In the genomic region with DNA sequence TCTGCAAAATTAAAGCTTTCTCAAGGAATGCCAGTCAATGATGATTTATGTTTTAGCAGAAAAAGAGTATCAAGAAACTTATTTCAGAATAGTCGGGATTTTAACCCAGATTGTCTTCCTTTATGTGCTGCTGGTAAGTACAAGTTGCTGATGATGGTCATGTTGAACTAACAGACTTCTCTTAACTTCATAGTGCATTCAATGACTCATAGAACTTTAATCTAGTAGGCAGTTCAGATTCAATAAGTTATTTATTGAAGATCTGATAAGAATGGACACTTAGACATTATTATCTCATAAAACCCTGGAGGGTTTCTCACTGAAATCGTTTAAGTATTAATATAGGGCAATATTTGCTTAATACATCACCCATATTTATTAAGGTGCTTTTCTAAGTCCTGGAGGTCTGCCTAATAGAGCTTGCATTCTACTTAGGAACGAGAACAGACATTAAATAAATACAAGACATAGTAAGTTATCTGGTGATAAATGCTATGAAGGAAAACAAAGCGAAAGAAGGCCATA, we compare ENCODE assay signal across 19 cellular contexts.
"Had no signal": no experiment of that assay in that cellular context is flagged by ENCODE, and none has a peak within 500 bp of the region (broad histone marks: within the 10 kb centered on the region; RNA-seq: fewer than 3 reads in every experiment).

No MANE protein-coding gene starts in this region.

- H3K27me3 ChIP-seq: ascending aorta, heart left ventricle, neutrophil, transverse colon, uterus had no signal

- H3K4me3 ChIP-seq: ascending aorta, heart left ventricle, lower lobe of right lung, transverse colon, uterus had no signal

- ATAC-seq: activated CD8-positive, alpha-beta T cell treated with anti-CD3 and anti-CD28 coated beads, Interleukin-2, amount 10 ng/mL, durations not matched to agents 7 days and 5 days; lower lobe of right lung; natural killer cell treated with Interleukin-12 subunit alpha and Interleukin-12 subunit beta and Interleukin-15 and Interleukin-18, amount 100 ng/mL, for 72 hours had no signal

- H3K9me3 ChIP-seq: ascending aorta, heart left ventricle, lower lobe of right lung, neutrophil, transverse colon, uterus had no signal

- H3K4me1 ChIP-seq: ascending aorta, lower lobe of right lung, parathyroid adenoma, transverse colon, uterus had no signal

- H3K27ac ChIP-seq: ascending aorta, lower lobe of right lung, neutrophil, parathyroid adenoma, transverse colon, uterus had no signal

- DNase-seq: activated CD4-positive, alpha-beta T cell treated with anti-CD3 and anti-CD28 coated beads, Interleukin-2, amount 10 ng/mL, durations not matched to agents 7 days and 5 days; activated CD8-positive, alpha-beta T cell treated with anti-CD3 and anti-CD28 coated beads, Interleukin-2, amount 10 ng/mL, durations not matched to agents 7 days and 5 days; activated naive CD4-positive, alpha-beta T cell treated with Interleukin-2 at 50 U/mL for 16 hours; activated T-cell treated with anti-CD3 and anti-CD28 coated beads, Interleukin-2, amount 50 U/mL, for 24 hours; erythroblast; heart left ventricle; kidney glomerular epithelial cell; lower lobe of right lung; stimulated activated CD4-positive, alpha-beta T cell treated with anti-CD3 and anti-CD28 coated beads, Interleukin-12 subunit alpha, Interleukin-12 subunit beta, amount 100 ng/mL, for 4 hours; stimulated activated CD4-positive, alpha-beta T cell treated with anti-CD3 and anti-CD28 coated beads, Interleukin-1b, Interleukin-23, amount 100 ng/mL, for 48 hours; stimulated activated CD8-positive, alpha-beta memory T cell treated with anti-CD3 and anti-CD28 coated beads, Interleukin-4, amount 100 ng/mL, for 48 hours; stimulated activated naive CD4-positive, alpha-beta T cell; T1000; transverse colon; uterus had no signal

- H3K36me3 ChIP-seq: neutrophil, uterus had no signal
